9 cellular contexts compared by ENCODE assay signal in the genomic region with DNA sequence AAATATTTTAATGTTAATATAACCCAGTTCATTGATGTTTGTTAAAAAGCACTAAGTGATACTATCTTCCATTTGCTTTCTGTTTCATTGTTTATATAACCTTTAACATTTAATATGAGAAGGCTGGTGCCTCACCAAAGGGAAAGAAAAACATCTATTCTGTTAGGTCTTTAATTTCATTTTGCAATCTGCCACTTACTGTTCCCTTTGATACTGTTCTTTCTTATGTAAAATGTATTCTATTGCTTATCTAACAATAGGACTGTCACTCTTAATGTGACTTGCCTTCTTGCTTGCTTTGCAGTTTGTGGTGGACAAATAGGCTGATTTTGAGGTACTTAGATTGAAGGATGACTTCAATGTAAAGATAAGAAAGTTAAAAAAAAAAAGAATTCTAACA.
"Had no signal": no experiment of that assay in that cellular context is flagged by ENCODE, and none has a peak within 500 bp of the region (broad histone marks: within the 10 kb centered on the region; RNA-seq: fewer than 3 reads in every experiment).

No MANE protein-coding gene starts in this region.

- DNase-seq: GM23248, GOT3, H7, H9, HCEC 1CT, HFFc6 had no signal

- H2AFZ ChIP-seq: GM23248, GM23338 had no signal

- ATAC-seq: GM23338, HCT116 had no signal

- H3K4me3 ChIP-seq: GM23248, GM23338, HAP-1 had no signal

- H3K9ac ChIP-seq: GM23248 had no signal

- H3K4me2 ChIP-seq: GM23338 had no signal

- H3K27ac ChIP-seq: GM23248 had no signal

- H3K36me3 ChIP-seq: HAP-1 had no signal
